ENCODE assay signal across 9 cellular contexts in the genomic region with DNA sequence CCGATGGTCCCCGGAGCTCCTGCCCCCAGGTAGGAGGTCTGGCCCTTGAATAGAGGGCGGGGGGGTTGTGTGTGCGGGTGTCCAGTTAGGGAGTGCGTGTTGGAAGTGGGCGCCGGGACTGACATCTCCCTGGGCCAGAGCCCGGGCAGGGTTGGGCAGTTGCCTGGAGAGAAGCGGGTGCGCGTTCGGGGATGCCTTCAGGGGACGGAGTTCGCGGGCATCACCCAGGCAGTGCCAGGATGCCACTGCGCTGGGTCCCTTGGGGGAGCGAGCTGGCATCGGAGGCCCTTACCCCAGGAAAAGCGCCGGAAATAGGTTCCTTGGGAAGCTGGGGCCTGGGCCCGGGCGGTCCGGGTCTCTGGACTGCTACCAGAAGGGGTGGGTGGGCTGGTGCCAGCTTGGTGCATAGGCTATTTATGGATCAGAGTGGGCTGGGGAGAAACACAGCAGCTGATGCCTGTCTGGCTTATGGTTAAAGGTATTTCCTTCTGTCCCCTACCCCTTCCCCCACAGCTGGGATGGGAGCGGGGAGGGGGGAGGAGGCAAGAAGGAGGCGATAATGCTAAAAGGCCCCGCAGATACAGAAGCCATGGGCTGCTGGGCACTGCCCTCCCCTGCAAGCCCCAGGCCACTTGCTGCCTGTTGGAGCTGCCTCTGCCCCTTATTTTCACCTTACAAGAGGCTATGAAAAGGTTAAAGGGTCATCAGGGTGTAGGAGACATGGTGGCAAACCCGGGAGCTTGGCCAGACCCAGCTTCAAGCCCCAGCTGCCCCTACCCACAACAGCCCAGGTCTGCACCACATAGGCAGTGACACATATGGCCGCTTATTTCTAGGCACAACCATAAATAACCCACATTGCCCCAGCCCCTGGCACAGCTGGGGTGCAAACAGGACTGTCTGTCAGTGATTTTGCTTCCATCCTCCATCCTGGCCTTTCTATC. TPM values are rescaled to one million over a fixed set of nuclear protein-coding genes. Genes with fewer than 3 reads are reported as not detected.
DNase-seq lines count a peak whose midpoint lies in the region; ATAC-seq, FAIRE-seq and TF ChIP-seq lines count a peak whose summit lies in the region.
"Had no signal": no experiment of that assay in that cellular context is flagged by ENCODE, and none has a peak within 500 bp of the region (broad histone marks: within the 10 kb centered on the region; RNA-seq: fewer than 3 reads in every experiment).

No MANE protein-coding gene starts in this region.

- POLR2A ChIA-PET in naive thymus-derived CD4-positive, alpha-beta T cell (lab: Charles Lee): no interaction called here

- ATAC-seq in stimulated activated naive CD8-positive, alpha-beta T cell treated with anti-CD3 and anti-CD28 coated beads, Interleukin-15, amount 100 ng/mL, for 72 hours: peak; percentile 7
- no peak for ATAC-seq in stimulated activated naive CD8-positive, alpha-beta T cell treated with anti-CD3 and anti-CD28 coated beads, Interleukin-15, Interleukin-2, amounts not matched to agents 100 U/mL and 50 U/mL, for 24 hours
- ATAC-seq in naive thymus-derived CD4-positive, alpha-beta T cell: peak; percentile 16

- H3K4me3 ChIP-seq in naive thymus-derived CD4-positive, alpha-beta T cell (ENCODE audit: low read length): no peak overlapping the region
- no peak overlapping the region for H3K4me3 ChIP-seq in effector memory CD4-positive, alpha-beta T cell (ENCODE audit: insufficient read depth, low read depth, low read length, poor library complexity, severe bottlenecking)
- no peak overlapping the region for H3K4me3 ChIP-seq in kidney (ENCODE audit: low read length in 2 of 2)

- H3K27ac Mint-ChIP-seq in stimulated activated naive CD8-positive, alpha-beta T cell treated with anti-CD3 and anti-CD28 coated beads, Interleukin-15, amount 100 ng/mL, for 72 hours: no peak overlapping the region
- no peak overlapping the region for H3K27ac Mint-ChIP-seq in chondrocyte (ENCODE audit: unreplicated experiment)
- no peak overlapping the region for H3K27ac Mint-ChIP-seq in naive thymus-derived CD4-positive, alpha-beta T cell
- H3K27ac Mint-ChIP-seq: activated CD4-positive, alpha-beta memory T cell treated with anti-CD3 and anti-CD28 coated beads, Interleukin-2, amount 10 ng/mL, durations not matched to agents 7 days and 5 days had no signal

- no peaks in the 10 kb centered on the region for H3K36me3 ChIP-seq in naive thymus-derived CD4-positive, alpha-beta T cell (ENCODE audit: control insufficient read depth in 2 of 3, insufficient read depth in 3 of 3, low read length in 3 of 3)
- no peaks in the 10 kb centered on the region for H3K36me3 ChIP-seq in effector memory CD4-positive, alpha-beta T cell (ENCODE audit: control insufficient read depth, insufficient read depth, low read length)
- no peaks in the 10 kb centered on the region for H3K36me3 ChIP-seq in kidney (ENCODE audit: control insufficient read depth in 1 of 2, insufficient read depth in 2 of 2, low read length in 2 of 2)

- CTCF ChIA-PET in naive thymus-derived CD4-positive, alpha-beta T cell (lab: Charles Lee): no interaction called here

- peaks cover 72% of the 10 kb centered on the region for H3K27me3 Mint-ChIP-seq in stimulated activated naive CD8-positive, alpha-beta T cell treated with anti-CD3 and anti-CD28 coated beads, Interleukin-15, amount 100 ng/mL, for 72 hours
- peaks cover 14% of the 10 kb centered on the region for H3K27me3 Mint-ChIP-seq in chondrocyte (ENCODE audit: low read depth)
- H3K27me3 Mint-ChIP-seq in naive thymus-derived CD4-positive, alpha-beta T cell: peaks cover 12 to 44% (median 22%) of the 10 kb centered on the region in 5 donors

- intact Hi-C loops in naive thymus-derived CD4-positive, alpha-beta T cell (cut with micrococcal nuclease): no loop called here
- intact Hi-C loops in kidney (cut with DNase I): no loop called here

- no peaks in the 10 kb centered on the region for H3K27me3 ChIP-seq in naive thymus-derived CD4-positive, alpha-beta T cell (ENCODE audit: control insufficient read depth in 2 of 2, insufficient read depth in 2 of 2, low read length in 2 of 2)
- peaks cover 15% of the 10 kb centered on the region for H3K27me3 ChIP-seq in effector memory CD4-positive, alpha-beta T cell (replicated peaks; ENCODE audit: control insufficient read depth, insufficient read depth, low read length, poor library complexity, severe bottlenecking)

- no peak for DNase-seq in stimulated activated naive CD8-positive, alpha-beta T cell treated with anti-CD3 and anti-CD28 coated beads, Interleukin-15, amount 100 ng/mL, for 72 hours
- DNase-seq in stimulated activated naive CD8-positive, alpha-beta T cell treated with anti-CD3 and anti-CD28 coated beads, Interleukin-15, Interleukin-2, amounts not matched to agents 100 U/mL and 50 U/mL, for 24 hours: no peak
- no peak for DNase-seq in chondrocyte (ENCODE audit: low spot score)
- no peak for DNase-seq in naive thymus-derived CD4-positive, alpha-beta T cell
- no peak for DNase-seq in NCI-H187 treated with DMSO at 0.1 percent for 48 hours (lab: John Stamatoyannopoulos, UW)
- no peak for DNase-seq in effector memory CD4-positive, alpha-beta T cell
- no peak for DNase-seq in kidney
- no peak for DNase-seq in occipital lobe (lab: John Stamatoyannopoulos, UW)
- DNase-seq: activated CD4-positive, alpha-beta memory T cell treated with anti-CD3 and anti-CD28 coated beads, Interleukin-2, amount 10 ng/mL, durations not matched to agents 7 days and 5 days had no signal

- H3K9ac ChIP-seq in kidney (ENCODE audit: low read length in 2 of 2): no peak overlapping the region

- peak overlapping the region in 1 of 2 donors; percentile 56 for H3K4me3 Mint-ChIP-seq in stimulated activated naive CD8-positive, alpha-beta T cell treated with anti-CD3 and anti-CD28 coated beads, Interleukin-15, amount 100 ng/mL, for 72 hours
- peak overlapping the region; percentile 51 for H3K4me3 Mint-ChIP-seq in chondrocyte (ENCODE audit: unreplicated experiment)
- H3K4me3 Mint-ChIP-seq in naive thymus-derived CD4-positive, alpha-beta T cell: peak overlapping the region in 6 of 10 donors; percentile 23 to 76 (median 48)
- H3K4me3 Mint-ChIP-seq: activated CD4-positive, alpha-beta memory T cell treated with anti-CD3 and anti-CD28 coated beads, Interleukin-2, amount 10 ng/mL, durations not matched to agents 7 days and 5 days had no signal

- TF ChIP-seq CTCF in chondrocyte (IDR thresholded peaks at IDR 0.05) (no peak), kidney (IDR thresholded peaks at IDR 0.05; ENCODE audit: borderline replicate concordance, extremely low read depth, insufficient read depth) (no peak)

- no peaks in the 10 kb centered on the region for H3K9me3 Mint-ChIP-seq in stimulated activated naive CD8-positive, alpha-beta T cell treated with anti-CD3 and anti-CD28 coated beads, Interleukin-15, amount 100 ng/mL, for 72 hours
- no peaks in the 10 kb centered on the region for H3K9me3 Mint-ChIP-seq in chondrocyte (ENCODE audit: low read depth)
- peaks cover 0 to 2% (median 0%) of the 10 kb centered on the region in 11 donors for H3K9me3 Mint-ChIP-seq in naive thymus-derived CD4-positive, alpha-beta T cell
- H3K9me3 Mint-ChIP-seq: activated CD4-positive, alpha-beta memory T cell treated with anti-CD3 and anti-CD28 coated beads, Interleukin-2, amount 10 ng/mL, durations not matched to agents 7 days and 5 days had no signal

- H3K4me1 ChIP-seq in naive thymus-derived CD4-positive, alpha-beta T cell (ENCODE audit: control insufficient read depth in 2 of 2, insufficient read depth in 2 of 2, low read length in 2 of 2): no peaks in the 10 kb centered on the region
- no peaks in the 10 kb centered on the region for H3K4me1 ChIP-seq in effector memory CD4-positive, alpha-beta T cell (ENCODE audit: control insufficient read depth, insufficient read depth, low read length, poor library complexity, severe bottlenecking)
- peaks cover 0 to 4% of the 10 kb centered on the region in 2 donors for H3K4me1 ChIP-seq in kidney (ENCODE audit: control insufficient read depth in 1 of 2, insufficient read depth in 1 of 2, low read depth in 1 of 2, low read length in 2 of 2)

- no peaks in the 10 kb centered on the region for H3K9me3 ChIP-seq in naive thymus-derived CD4-positive, alpha-beta T cell (ENCODE audit: control insufficient read depth in 2 of 3, low read length in 3 of 3)
- no peaks in the 10 kb centered on the region for H3K9me3 ChIP-seq in effector memory CD4-positive, alpha-beta T cell (ENCODE audit: control insufficient read depth, low read length)
- H3K9me3 ChIP-seq in kidney (ENCODE audit: control insufficient read depth in 1 of 2, low read length in 2 of 2): no peaks in the 10 kb centered on the region

- FAIRE-seq in kidney (lab: Jason Lieb, UNC): no peak

- peaks cover 14% of the 10 kb centered on the region for H3K4me1 Mint-ChIP-seq in stimulated activated naive CD8-positive, alpha-beta T cell treated with anti-CD3 and anti-CD28 coated beads, Interleukin-15, amount 100 ng/mL, for 72 hours
- H3K4me1 Mint-ChIP-seq in chondrocyte (ENCODE audit: low read depth): peaks cover 6% of the 10 kb centered on the region
- peaks cover 0 to 8% (median 4%) of the 10 kb centered on the region in 7 donors for H3K4me1 Mint-ChIP-seq in naive thymus-derived CD4-positive, alpha-beta T cell

- H3K27ac ChIP-seq in naive thymus-derived CD4-positive, alpha-beta T cell (ENCODE audit: low read depth, low read length): no peak overlapping the region
- H3K27ac ChIP-seq in effector memory CD4-positive, alpha-beta T cell (ENCODE audit: insufficient read depth, low read length, poor library complexity, severe bottlenecking): no peak overlapping the region
- no peak overlapping the region for H3K27ac ChIP-seq in kidney (ENCODE audit: low read depth in 2 of 2, low read length in 2 of 2)

- no peaks in the 10 kb centered on the region for H3K36me3 Mint-ChIP-seq in chondrocyte (ENCODE audit: low read depth)
- no peaks in the 10 kb centered on the region for H3K36me3 Mint-ChIP-seq in naive thymus-derived CD4-positive, alpha-beta T cell

RNA-seq across cellular contexts. Expression of a gene that starts 0.6 kb away (rescaled TPM):
- 0.15 to 0.21 TPM in 2 of 3 replicates, not detected in the other for total RNA-seq in chondrocyte
- 1 to 10 TPM in 2 of 5 experiments, under 1 TPM in 3; 0.34 to 3.5 (median 0.57) TPM for total RNA-seq in naive thymus-derived CD4-positive, alpha-beta T cell
- under 1 TPM in 1 of 2 donors, not detected in 1; 0.29 TPM for polyA plus RNA-seq in naive thymus-derived CD4-positive, alpha-beta T cell
- total RNA-seq in kidney: 1.7 TPM
- 4.1 TPM for polyA plus RNA-seq in kidney (ENCODE audit: insufficient read depth, low read depth, low replicate concordance)
- total RNA-seq in occipital lobe: 2.8 TPM

RNA-seq across cellular contexts. Expression of a gene that starts 40.6 kb away (rescaled TPM):
- 751 to 941 TPM (median 771 TPM) in 3 replicates for total RNA-seq in chondrocyte
- total RNA-seq in naive thymus-derived CD4-positive, alpha-beta T cell: 1,000 to 10,000 TPM; 1,466 to 3,151 (median 2,905) TPM
- 1,000 to 10,000 TPM; 1,999 to 2,306 TPM for polyA plus RNA-seq in naive thymus-derived CD4-positive, alpha-beta T cell
- 1,138 TPM for total RNA-seq in kidney
- 2,105 TPM for polyA plus RNA-seq in kidney (ENCODE audit: insufficient read depth, low read depth, low replicate concordance)
- 1,021 TPM for total RNA-seq in occipital lobe
